Comparison of ENCODE assay signal across 8 cellular contexts in genomic region chr3:56707371-56707770, GRCh38. TPM values are rescaled to one million over a fixed set of nuclear protein-coding genes. Genes with fewer than 3 reads are reported as not detected.
DNase-seq lines count a peak whose midpoint lies in the region; ATAC-seq and TF ChIP-seq lines count a peak whose summit lies in the region.
"Not testable (repeated sequence)": the region's sequence is repeated elsewhere in the genome, so short reads cannot be mapped to it uniquely, and the experiment has no call there.

No MANE protein-coding gene starts in this region.

- not testable (repeated sequence) for H3K4me2 ChIP-seq in Loucy (ENCODE audit: low read depth, low read length, poor library complexity, severe bottlenecking); neural progenitor cell

- not testable (repeated sequence) for H4K20me1 ChIP-seq in Loucy (ENCODE audit: insufficient read depth, low read length, poor library complexity, severe bottlenecking); neural progenitor cell (ENCODE audit: low read depth)

- not testable (repeated sequence) for H3K27me3 Mint-ChIP-seq in neural progenitor cell (ENCODE audit: insufficient read depth, low read depth)

- ATAC-seq in body of pancreas: not testable (repeated sequence)

- not testable (repeated sequence) for TF ChIP-seq EP300 in stomach (IDR thresholded peaks at IDR 0.05)

- not testable (repeated sequence) for H3K36me3 Mint-ChIP-seq in neural progenitor cell

- not testable (repeated sequence) for DNase-seq in AG09309 (ENCODE audit: low read depth); GM13977 (ENCODE audit: low spot score); neural progenitor cell (ENCODE audit: low spot score)
- DNase-seq in activated CD4-positive, alpha-beta T cell treated with anti-CD3 and anti-CD28 coated beads for 1 hour: peak; percentile 29
- peak; percentile 30 for DNase-seq in activated CD8-positive, alpha-beta memory T cell treated with anti-CD3 and anti-CD28 coated beads, Interleukin-2, amount 50 U/mL, for 4 hours
- DNase-seq in body of pancreas (peak; percentile 47 to 66 (median 64)), stomach (peak; percentile 62)

- not testable (repeated sequence) for H3K36me3 ChIP-seq in Loucy (ENCODE audit: insufficient read depth, low read length); body of pancreas (replicated peaks in 1 of 2; ENCODE audit: insufficient read depth in 1 of 2, low read depth in 2 of 2); neural progenitor cell; stomach

- not testable (repeated sequence) for H3K4me3 ChIP-seq in AG09309 (ENCODE audit: control insufficient read depth, low read depth, low read length); Loucy (ENCODE audit: low read length, poor library complexity, severe bottlenecking); body of pancreas; neural progenitor cell; stomach

- not testable (repeated sequence) for H3K4me1 Mint-ChIP-seq in neural progenitor cell

- H3K27ac ChIP-seq in body of pancreas, neural progenitor cell, stomach: not testable (repeated sequence)

- H3K9ac ChIP-seq in Loucy (ENCODE audit: low read depth, low read length, poor library complexity, severe bottlenecking); neural progenitor cell: not testable (repeated sequence)

- H3K4me3 Mint-ChIP-seq in neural progenitor cell: not testable (repeated sequence)

- TF ChIP-seq CTCF in AG09309 (IDR thresholded peaks at IDR 0.05; ENCODE audit: control insufficient read depth, insufficient read depth, low read depth, low read length, missing control alignments) (peak; percentile 4), GM13977 (IDR thresholded peaks at IDR 0.05; ENCODE audit: extremely low read depth, insufficient read depth, missing control alignments) (peak; percentile 31), Loucy (conservative IDR thresholded peaks at IDR 0.05; ENCODE audit: low read length) (peak; percentile 36), body of pancreas (IDR thresholded peaks at IDR 0.05) (peak in 4 of 7 experiments; percentile 6 to 65 (median 26)), neural progenitor cell (IDR thresholded peaks at IDR 0.05) (peak; percentile 36), stomach (IDR thresholded peaks at IDR 0.05) (peak in 1 of 7 experiments; percentile 9)

- peaks cover 13% of the 10 kb centered on the region for H3K4me1 ChIP-seq in Loucy (ENCODE audit: insufficient read depth, low read length, poor library complexity, severe bottlenecking)
- H3K4me1 ChIP-seq in body of pancreas, neural progenitor cell, stomach: not testable (repeated sequence)

- WGBS in body of pancreas, 2 donors: 57 to 65% methylated on average over 8 of the region's 8 CpGs
- WGBS in stomach, 5 donors: 71 to 94% (median 77%) methylated on average over 8 of the region's 8 CpGs

- not testable (repeated sequence) for H2AFZ ChIP-seq in Loucy (ENCODE audit: low read length); neural progenitor cell (replicated peaks)

- in situ Hi-C loops in GM13977 (cut with MboI; ENCODE audit: low pct_unique_long_range_greater_than_20kb, low sequenced_read_pairs, unreplicated experiment): not testable (repeated sequence)

- TF ChIP-seq POLR2A in body of pancreas (IDR thresholded peaks at IDR 0.05); stomach (IDR thresholded peaks at IDR 0.05): not testable (repeated sequence)

- not testable (repeated sequence) for H3K27ac Mint-ChIP-seq in neural progenitor cell

- H3K9me2 ChIP-seq in Loucy (replicated peaks; ENCODE audit: low read depth, low read length): not testable (repeated sequence)

- H3F3A ChIP-seq in Loucy (ENCODE audit: low read depth); neural progenitor cell (ENCODE audit: low read depth): not testable (repeated sequence)

- H3K9me3 ChIP-seq in Loucy (ENCODE audit: insufficient read depth, low read depth, low read length); body of pancreas; neural progenitor cell (ENCODE audit: low read depth); stomach: not testable (repeated sequence)

- not testable (repeated sequence) for H3K27me3 ChIP-seq in Loucy (ENCODE audit: insufficient read depth, low read length, poor library complexity, severe bottlenecking); body of pancreas; neural progenitor cell; stomach

- not testable (repeated sequence) for H3K79me2 ChIP-seq in Loucy (ENCODE audit: insufficient read depth, low read length); neural progenitor cell (ENCODE audit: low read depth)

- not testable (repeated sequence) for H3K9me3 Mint-ChIP-seq in neural progenitor cell

- intact Hi-C loops in body of pancreas (cut with DNase I): loop anchor here (5.0 kb wide), 1 partner anchor 95 kb away; the partner anchor contains the start of gene ARHGEF3
- intact Hi-C loops in stomach (cut with DNase I; ENCODE audit: low total_unique reads): loop anchor here (10.0 kb wide), 1 partner anchor 367 kb away; no protein-coding TSS in a partner anchor

RNA-seq across cellular contexts. Expression of gene TASOR, which starts 24.3 kb away (rescaled TPM):
- total RNA-seq in body of pancreas: 10 to 100 TPM; 28.7 to 55.0 TPM
- 76.6 and 141 TPM in 2 replicates for total RNA-seq in neural progenitor cell (ENCODE audit: low replicate concordance)
- total RNA-seq in stomach: 100 to 1,000 TPM in 2 of 5 donors, 10 to 100 TPM in 3; 30.1 to 223 (median 73.2) TPM
- 10 to 100 TPM; 13.0 to 17.0 (median 16.2) TPM for polyA plus RNA-seq in stomach
